Comparison of ENCODE assay signal across 1 cellular context in the genomic region with DNA sequence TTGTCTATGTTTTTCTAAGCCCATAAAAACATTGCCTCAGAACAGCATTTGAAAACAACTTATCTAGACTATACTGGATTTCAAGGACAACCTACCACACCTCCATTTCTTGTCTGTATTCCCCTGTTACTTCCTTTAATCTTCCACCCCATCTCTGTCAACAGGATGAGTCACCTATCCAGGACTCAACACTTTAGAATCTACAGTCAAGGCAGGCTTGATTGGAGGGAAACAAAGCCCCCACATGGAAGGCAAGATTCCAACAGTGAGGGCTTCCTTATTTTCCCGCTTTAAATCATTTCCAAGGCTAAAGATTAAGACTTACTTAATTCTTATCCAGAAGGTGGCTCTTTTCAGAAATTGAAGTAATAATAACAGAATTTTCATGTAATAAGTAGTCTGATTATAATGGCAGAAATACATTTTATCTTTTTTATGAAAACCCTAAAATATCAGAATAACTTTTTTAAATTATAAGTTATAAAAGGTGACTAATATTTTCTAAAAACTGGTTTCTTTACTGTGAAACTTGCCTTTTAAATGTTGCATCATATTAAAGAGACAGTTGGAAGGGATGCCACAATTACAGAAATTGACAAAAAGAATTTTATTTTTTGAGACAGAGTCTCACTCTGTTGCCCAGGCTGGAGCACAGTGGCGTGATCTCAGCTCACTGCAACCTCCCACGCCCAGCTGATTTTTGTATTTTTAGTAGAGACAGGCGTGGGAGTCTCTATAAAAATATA.
TF ChIP-seq lines count a peak whose summit lies in the region.

No MANE protein-coding gene starts in this region.

TF ChIP-seq in IMR-90, 13 proteins besides CTCF, POLR2A, EP300 and RAD21:
- no peak for TF ChIP-seq MAZ (IDR thresholded peaks at IDR 0.05; ENCODE audit: borderline replicate concordance, low read depth, low read length)
- TF ChIP-seq MAFK (IDR thresholded peaks at IDR 0.05; ENCODE audit: low read depth, low read length), result no peak
- no peak for TF ChIP-seq NFE2L2 (IDR thresholded peaks at IDR 0.05; ENCODE audit: low read depth, low read length)
- TF ChIP-seq, protein P1, sequence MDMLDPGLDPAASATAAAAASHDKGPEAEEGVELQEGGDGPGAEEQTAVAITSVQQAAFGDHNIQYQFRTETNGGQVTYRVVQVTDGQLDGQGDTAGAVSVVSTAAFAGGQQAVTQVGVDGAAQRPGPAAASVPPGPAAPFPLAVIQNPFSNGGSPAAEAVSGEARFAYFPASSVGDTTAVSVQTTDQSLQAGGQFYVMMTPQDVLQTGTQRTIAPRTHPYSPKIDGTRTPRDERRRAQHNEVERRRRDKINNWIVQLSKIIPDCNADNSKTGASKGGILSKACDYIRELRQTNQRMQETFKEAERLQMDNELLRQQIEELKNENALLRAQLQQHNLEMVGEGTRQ (IDR thresholded peaks at IDR 0.05; ENCODE audit: low read depth, low read length), result no peak
- TF ChIP-seq BHLHE40 (IDR thresholded peaks at IDR 0.05; ENCODE audit: low read depth, low read length), result no peak
- 0 out of 2 replicates have a peak, but pooled peaks have one; percentile 27 for TF ChIP-seq CEBPB (IDR thresholded peaks at IDR 0.05; ENCODE audit: low read depth, low read length)
TF ChIP-seq in IMR-90: peak in this region for 1.
